ENCODE assay signal across 8 cellular contexts in genomic region chr16:29961127-29961478, GRCh38. TPM values are rescaled to one million over a fixed set of nuclear protein-coding genes. Genes with fewer than 3 reads are reported as not detected.
DNase-seq lines count a peak whose midpoint lies in the region; ATAC-seq and TF ChIP-seq lines count a peak whose summit lies in the region.

No MANE protein-coding gene starts in this region.

- H3K4me1 ChIP-seq in liver (ENCODE audit: control insufficient read depth in 4 of 4, insufficient read depth in 4 of 4, low read length in 3 of 4) (peaks cover 2 to 22% (median 13%) of the 10 kb centered on the region in 4 donors), transverse colon (peaks cover 0 to 36% (median 20%) of the 10 kb centered on the region in 4 donors), foreskin keratinocyte (no peaks in the 10 kb centered on the region)

- H3K4me3 ChIP-seq in liver (ENCODE audit: low read depth in 1 of 3, low read length in 3 of 3): peak overlapping the region in 2 of 3 donors; percentile 81 to 90
- H3K4me3 ChIP-seq in transverse colon: peak overlapping the region in 3 of 4 donors; percentile 60 to 83 (median 70)

- no peak for TF ChIP-seq POLR2A in transverse colon (IDR thresholded peaks at IDR 0.05)

- ATAC-seq in activated T-cell treated with anti-CD3 and anti-CD28 coated beads, Interleukin-2, amount 50 U/mL, for 4 hours: no peak
- ATAC-seq in activated naive CD8-positive, alpha-beta T cell treated with anti-CD3 and anti-CD28 coated beads, Interleukin-2, amount 50 U/mL, for 24 hours: no peak
- ATAC-seq in foreskin keratinocyte (no peak), HG03159 (IDR thresholded peaks at IDR 0.05; ENCODE audit: unreplicated experiment) (no peak)

- no peaks in the 10 kb centered on the region for H3K36me3 ChIP-seq in liver (ENCODE audit: control insufficient read depth in 4 of 4, insufficient read depth in 3 of 4, low read depth in 1 of 4, low read length in 3 of 4)
- no peaks in the 10 kb centered on the region for H3K36me3 ChIP-seq in transverse colon

- no peaks in the 10 kb centered on the region for H3K9me3 Mint-ChIP-seq in activated T-cell treated with anti-CD3 and anti-CD28 coated beads, Interleukin-2, amount 50 U/mL, for 4 hours
- H3K9me3 Mint-ChIP-seq in activated naive CD8-positive, alpha-beta T cell treated with anti-CD3 and anti-CD28 coated beads, Interleukin-2, amount 50 U/mL, for 24 hours: no peaks in the 10 kb centered on the region

- H3K27ac Mint-ChIP-seq in activated naive CD8-positive, alpha-beta T cell treated with anti-CD3 and anti-CD28 coated beads, Interleukin-2, amount 50 U/mL, for 24 hours: peak overlapping the region; percentile 73

- H3K27ac ChIP-seq in liver (ENCODE audit: low read depth in 1 of 2, low read length in 2 of 2): peak overlapping the region in 1 of 2 donors; percentile 65
- peak overlapping the region; percentile 93 to 98 (median 96) for H3K27ac ChIP-seq in transverse colon
- no peak overlapping the region for H3K27ac ChIP-seq in foreskin keratinocyte

- TF ChIP-seq RAD21 in liver (IDR thresholded peaks at IDR 0.05): no peak

- H3K4me3 Mint-ChIP-seq in activated T-cell treated with anti-CD3 and anti-CD28 coated beads, Interleukin-2, amount 50 U/mL, for 4 hours: peak overlapping the region; percentile 83
- H3K4me3 Mint-ChIP-seq in activated naive CD8-positive, alpha-beta T cell treated with anti-CD3 and anti-CD28 coated beads, Interleukin-2, amount 50 U/mL, for 24 hours: peak overlapping the region; percentile 85

- H3K27me3 Mint-ChIP-seq in activated T-cell treated with anti-CD3 and anti-CD28 coated beads, Interleukin-2, amount 50 U/mL, for 4 hours (ENCODE audit: low read depth): no peaks in the 10 kb centered on the region
- no peaks in the 10 kb centered on the region for H3K27me3 Mint-ChIP-seq in activated naive CD8-positive, alpha-beta T cell treated with anti-CD3 and anti-CD28 coated beads, Interleukin-2, amount 50 U/mL, for 24 hours

- peaks cover 17% of the 10 kb centered on the region for H3K4me1 Mint-ChIP-seq in activated T-cell treated with anti-CD3 and anti-CD28 coated beads, Interleukin-2, amount 50 U/mL, for 4 hours (ENCODE audit: low read depth)
- peaks cover 17% of the 10 kb centered on the region for H3K4me1 Mint-ChIP-seq in activated naive CD8-positive, alpha-beta T cell treated with anti-CD3 and anti-CD28 coated beads, Interleukin-2, amount 50 U/mL, for 24 hours

- no peak for TF ChIP-seq EP300 in transverse colon (IDR thresholded peaks at IDR 0.05; ENCODE audit: low read depth)

- WGBS in liver: 66% methylated on average over 10 of the region's 10 CpGs
- WGBS in transverse colon (ENCODE audit: low coverage in 1 of 2), 2 donors: 60% methylated on average over 1 to 10 of the region's 10 CpGs

- in situ Hi-C loops in transverse colon (cut with MboI; ENCODE audit: low pct_ligation_motif_present in 1 of 4, low pct_unique_long_range_greater_than_20kb in 1 of 4, low sequenced_read_pairs in 3 of 4): no loop called here

- intact Hi-C loops in transverse colon (cut with DNase I; ENCODE audit: low total_unique reads): no loop called here

- H3K9me3 ChIP-seq in liver (ENCODE audit: control insufficient read depth in 4 of 4, low read length in 3 of 4): no peaks in the 10 kb centered on the region
- H3K9me3 ChIP-seq in transverse colon: no peaks in the 10 kb centered on the region

- no peak for DNase-seq in activated T-cell treated with anti-CD3 and anti-CD28 coated beads, Interleukin-2, amount 50 U/mL, for 4 hours
- no peak for DNase-seq in activated T-cell treated with anti-CD3 and anti-CD28 coated beads, Interleukin-2, amount 50 U/mL, for 1 hour
- DNase-seq in activated naive CD8-positive, alpha-beta T cell treated with anti-CD3 and anti-CD28 coated beads, Interleukin-2, amount 50 U/mL, for 24 hours: no peak
- DNase-seq in transverse colon (no peak), foreskin keratinocyte (no peak), NCI-H187 (lab: John Stamatoyannopoulos, UW) (no peak)

- H3K27me3 ChIP-seq in liver (ENCODE audit: control insufficient read depth in 4 of 4, insufficient read depth in 4 of 4, low read length in 3 of 4) (no peaks in the 10 kb centered on the region), transverse colon (no peaks in the 10 kb centered on the region), foreskin keratinocyte (peaks cover 3% of the 10 kb centered on the region)

- H3K9ac ChIP-seq in liver (ENCODE audit: low read depth in 1 of 2, low read length in 2 of 2): peak overlapping the region; percentile 5 to 52

- TF ChIP-seq CTCF in liver (IDR thresholded peaks at IDR 0.05; ENCODE audit: low read depth, low read length, missing input control) (no peak), transverse colon (IDR thresholded peaks at IDR 0.05) (no peak), foreskin keratinocyte (conservative IDR thresholded peaks at IDR 0.05) (no peak)

- peaks cover 1% of the 10 kb centered on the region for H3K36me3 Mint-ChIP-seq in activated T-cell treated with anti-CD3 and anti-CD28 coated beads, Interleukin-2, amount 50 U/mL, for 4 hours (ENCODE audit: insufficient read depth)
- H3K36me3 Mint-ChIP-seq in activated naive CD8-positive, alpha-beta T cell treated with anti-CD3 and anti-CD28 coated beads, Interleukin-2, amount 50 U/mL, for 24 hours (ENCODE audit: low read depth): peaks cover 3% of the 10 kb centered on the region

TF ChIP-seq in liver, 16 proteins besides CTCF, POLR2A, EP300 and RAD21 (continues in another document):
- no peak for TF ChIP-seq RXRA (IDR thresholded peaks at IDR 0.05)
- TF ChIP-seq HNF4A (conservative IDR thresholded peaks at IDR 0.05): no peak
- TF ChIP-seq FOXA1 (IDR thresholded peaks at IDR 0.05): no peak
- TF ChIP-seq HNF4G (IDR thresholded peaks at IDR 0.05): no peak
- TF ChIP-seq EGR1 (IDR thresholded peaks at IDR 0.05; ENCODE audit: low read depth in 2 of 2): no peak
- TF ChIP-seq NR2F2 (IDR thresholded peaks at IDR 0.05): no peak
- no peak for TF ChIP-seq TAF1 (conservative IDR thresholded peaks at IDR 0.05)
- no peak for TF ChIP-seq GABPA (IDR thresholded peaks at IDR 0.05 in 1 of 2, conservative IDR thresholded peaks at IDR 0.05 in 1 of 2)
- no peak for TF ChIP-seq REST (IDR thresholded peaks at IDR 0.05)

RNA-seq across cellular contexts. Expression of gene TMEM219, which starts 0.8 kb away (rescaled TPM):
- total RNA-seq in activated T-cell treated with anti-CD3 and anti-CD28 coated beads, Interleukin-2, amount 50 U/mL, for 4 hours: 10 to 100 TPM; 19.3 to 30.8 (median 27.7) TPM
- total RNA-seq in liver (10 to 100 TPM; 25.5 to 29.6 TPM), transverse colon (100 to 1,000 TPM; 149 to 210 (median 158) TPM), foreskin keratinocyte (74.1 and 86.6 TPM in 2 replicates)
- polyA plus RNA-seq in liver (10 to 100 TPM; 64.1 to 75.9 TPM), foreskin keratinocyte (104 and 119 TPM in 2 replicates)

RNA-seq across cellular contexts. Expression of gene TAOK2, which starts 12.6 kb away (rescaled TPM):
- 10 to 100 TPM; 34.9 to 37.9 (median 37.8) TPM for total RNA-seq in activated T-cell treated with anti-CD3 and anti-CD28 coated beads, Interleukin-2, amount 50 U/mL, for 4 hours
- total RNA-seq in liver (10 to 100 TPM; 19.0 to 27.9 TPM), transverse colon (100 to 1,000 TPM in 1 of 4 donors, 10 to 100 TPM in 3; 54.6 to 103 (median 68.1) TPM), foreskin keratinocyte (26.5 and 27.5 TPM in 2 replicates)
- polyA plus RNA-seq in liver (10 to 100 TPM in 1 of 2 donors, 1 to 10 TPM in 1; 2.2 to 12.9 TPM), foreskin keratinocyte (13.8 and 14.3 TPM in 2 replicates)

RNA-seq across cellular contexts. Expression of gene HIRIP3, which starts 34.3 kb away (rescaled TPM):
- 10 to 100 TPM; 43.4 to 52.5 (median 50.7) TPM for total RNA-seq in activated T-cell treated with anti-CD3 and anti-CD28 coated beads, Interleukin-2, amount 50 U/mL, for 4 hours
- total RNA-seq in liver (10 to 100 TPM in 1 of 2 donors, 1 to 10 TPM in 1; 9.2 to 10.5 TPM), transverse colon (10 to 100 TPM in 2 of 4 donors, 1 to 10 TPM in 2; 1.8 to 11.7 (median 8.8) TPM), foreskin keratinocyte (11.9 and 13.3 TPM in 2 replicates)
- polyA plus RNA-seq in liver (1 to 10 TPM; 5.7 to 9.0 TPM), foreskin keratinocyte (17.9 and 18.0 TPM in 2 replicates)

RNA-seq across cellular contexts. Expression of gene INO80E, which starts 34.9 kb away (rescaled TPM):
- 100 to 1,000 TPM; 103 to 113 (median 112) TPM for total RNA-seq in activated T-cell treated with anti-CD3 and anti-CD28 coated beads, Interleukin-2, amount 50 U/mL, for 4 hours
- total RNA-seq in liver: 10 to 100 TPM; 11.7 to 24.8 TPM
- polyA plus RNA-seq in liver: 10 to 100 TPM in 1 of 2 donors, 1 to 10 TPM in 1; 8.0 to 22.8 TPM
- total RNA-seq in transverse colon: 10 to 100 TPM; 65.6 to 94.3 (median 73.0) TPM
- 71.4 and 72.3 TPM in 2 replicates for total RNA-seq in foreskin keratinocyte
- polyA plus RNA-seq in foreskin keratinocyte: 88.2 and 90.5 TPM in 2 replicates

RNA-seq across cellular contexts. Expression of gene KCTD13, which starts 35.1 kb away (rescaled TPM):
- 10 to 100 TPM; 42.7 to 45.4 (median 44.1) TPM for total RNA-seq in activated T-cell treated with anti-CD3 and anti-CD28 coated beads, Interleukin-2, amount 50 U/mL, for 4 hours
- total RNA-seq in liver (10 to 100 TPM in 1 of 2 donors, 1 to 10 TPM in 1; 3.1 to 13.1 TPM), transverse colon (100 to 1,000 TPM in 1 of 4 donors, 10 to 100 TPM in 3; 40.3 to 110 (median 57.4) TPM), foreskin keratinocyte (7.0 and 7.2 TPM in 2 replicates)
- polyA plus RNA-seq in liver (1 to 10 TPM; 2.7 to 4.4 TPM), foreskin keratinocyte (7.5 and 8.0 TPM in 2 replicates)
